Comparison of ENCODE assay signal across 23 cellular contexts in the genomic region with DNA sequence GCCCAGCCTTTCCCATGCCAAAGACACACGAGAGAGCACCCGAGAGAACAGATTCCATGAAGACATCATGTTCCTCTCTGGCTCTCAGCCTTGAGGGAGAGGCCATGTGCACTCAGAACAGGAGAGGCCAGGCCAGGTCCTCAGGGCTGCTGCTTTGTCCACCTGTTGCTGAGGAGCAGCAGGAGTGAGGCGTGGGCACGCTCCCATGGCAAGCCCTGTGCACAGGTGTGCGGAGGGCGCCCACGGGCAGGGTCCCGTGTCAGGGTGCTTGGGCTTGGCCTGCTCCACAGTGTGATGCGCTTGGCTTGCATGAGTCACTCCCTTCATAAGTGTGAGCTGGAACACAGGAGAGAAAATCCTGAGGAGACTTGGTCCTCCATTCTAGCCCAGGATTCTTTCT.
"Had no signal": no experiment of that assay in that cellular context is flagged by ENCODE, and none has a peak within 500 bp of the region (broad histone marks: within the 10 kb centered on the region; RNA-seq: fewer than 3 reads in every experiment).

No MANE protein-coding gene starts in this region.

- H3K4me3 ChIP-seq: colonic mucosa, coronary artery, dorsolateral prefrontal cortex, esophagus muscularis mucosa, esophagus squamous epithelium, gastrocnemius medialis, gastroesophageal sphincter, heart left ventricle, heart right ventricle had no signal

- H3K27ac ChIP-seq: colonic mucosa, coronary artery, dorsolateral prefrontal cortex, epithelial cell of prostate, esophagus muscularis mucosa, esophagus squamous epithelium, foreskin keratinocyte, gastrocnemius medialis, gastroesophageal sphincter, heart left ventricle, heart right ventricle had no signal

- H3K4me1 ChIP-seq: colonic mucosa, esophagus muscularis mucosa, esophagus squamous epithelium, foreskin keratinocyte, gastrocnemius medialis, gastroesophageal sphincter, heart left ventricle, heart right ventricle had no signal

- H3K36me3 ChIP-seq: colonic mucosa, esophagus muscularis mucosa, esophagus squamous epithelium, gastrocnemius medialis, gastroesophageal sphincter, heart left ventricle, heart right ventricle had no signal

- H3K27me3 ChIP-seq: colonic mucosa, dorsolateral prefrontal cortex, esophagus muscularis mucosa, esophagus squamous epithelium, foreskin keratinocyte, gastrocnemius medialis, gastroesophageal sphincter, heart left ventricle, heart right ventricle had no signal

- H3K9me3 ChIP-seq: colonic mucosa had no signal

- DNase-seq: colonic mucosa; cortex of kidney; dermis blood vessel endothelial cell; dorsolateral prefrontal cortex; effector CD4-positive, alpha-beta T cell; effector CD8-positive, alpha-beta T cell; effector memory CD4-positive, alpha-beta T cell; effector memory CD8-positive, alpha-beta T cell; endodermal cell; erythroblast; esophagus squamous epithelium; foreskin fibroblast; foreskin keratinocyte; foreskin melanocyte; gastrocnemius medialis; glutamatergic neuron; head of caudate nucleus; heart left ventricle; heart right ventricle had no signal
